ENCODE assay signal across 8 cellular contexts in the genomic region with DNA sequence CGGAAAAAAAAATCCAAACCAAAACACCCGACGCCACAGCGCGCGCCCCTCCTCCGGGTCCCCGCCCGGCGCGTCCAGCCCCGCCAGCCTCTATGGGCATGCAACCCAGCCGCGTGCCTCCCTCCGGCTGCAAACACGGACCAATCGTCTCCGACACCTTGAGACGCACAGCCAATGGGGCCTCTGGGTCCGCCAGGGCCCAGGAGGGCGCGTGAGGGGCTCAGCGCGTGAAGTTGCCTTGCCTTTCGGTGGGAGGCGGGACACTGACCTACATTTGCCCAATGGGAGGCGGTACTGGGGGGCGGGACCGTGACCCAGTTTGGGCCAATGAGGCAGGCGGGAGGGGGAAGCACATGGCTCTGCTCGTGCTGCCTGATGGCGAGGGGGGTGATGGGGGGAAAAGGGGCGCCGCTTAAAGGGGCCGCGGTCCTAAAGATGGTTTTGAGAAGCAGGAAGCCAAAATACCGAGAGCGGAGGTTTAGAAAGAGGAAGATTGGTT. TPM values are rescaled to one million over a fixed set of nuclear protein-coding genes. Genes with fewer than 3 reads are reported as not detected.
DNase-seq lines count a peak whose midpoint lies in the region; ATAC-seq, FAIRE-seq and TF ChIP-seq lines count a peak whose summit lies in the region.

No MANE protein-coding gene starts in this region.

- DNase-seq in AG10803 (ENCODE audit: low read depth): peak; percentile 99
- DNase-seq in NCI-H446 treated with DMSO at 0.1 percent for 48 hours (lab: John Stamatoyannopoulos, UW): peak; percentile 98
- DNase-seq in activated CD4-positive, CD25-positive, alpha-beta regulatory T cell treated with anti-CD3 and anti-CD28 coated beads, Interleukin-2, amount 50 U/mL, for 72 hours: peak; percentile 91
- DNase-seq in cerebellar cortex (ENCODE audit: low spot score): peak; percentile 100
- DNase-seq in kidney: peak; percentile 100
- peak; percentile 97 to 99 for DNase-seq in stimulated activated CD4-positive, alpha-beta T cell treated with anti-CD3 and anti-CD28 coated beads, Interleukin-15, amount 100 ng/mL, for 1 hour (ENCODE audit: low read depth in 1 of 2, low spot score in 1 of 2)

- H3K4me3 ChIP-seq in AG10803 (ENCODE audit: low read length): peak overlapping the region; percentile 72
- peak overlapping the region; percentile 85 to 93 for H3K4me3 ChIP-seq in kidney (ENCODE audit: low read length in 2 of 2)

- peak overlapping the region; percentile 98 to 99 for H3K27ac ChIP-seq in kidney (ENCODE audit: low read depth in 2 of 2, low read length in 2 of 2)

- H3K36me3 ChIP-seq in kidney (ENCODE audit: control insufficient read depth in 1 of 2, insufficient read depth in 2 of 2, low read length in 2 of 2): peaks cover 0 to 2% of the 10 kb centered on the region in 2 donors

- H3K4me1 ChIP-seq in kidney (ENCODE audit: control insufficient read depth in 1 of 2, insufficient read depth in 1 of 2, low read depth in 1 of 2, low read length in 2 of 2): peaks cover 29 to 32% of the 10 kb centered on the region in 2 donors

- no peak for TF ChIP-seq CTCF in AG10803 (conservative IDR thresholded peaks at IDR 0.05; ENCODE audit: low read length)
- TF ChIP-seq CTCF in kidney (IDR thresholded peaks at IDR 0.05; ENCODE audit: borderline replicate concordance, extremely low read depth, insufficient read depth): peak; percentile 14

- ATAC-seq in GM19043 (IDR thresholded peaks at IDR 0.05; ENCODE audit: low read depth, unreplicated experiment) (peak; percentile 66), HG03378 (IDR thresholded peaks at IDR 0.05; ENCODE audit: unreplicated experiment) (peak; percentile 62)

- H3K9me3 ChIP-seq in kidney (ENCODE audit: control insufficient read depth in 1 of 2, low read length in 2 of 2): no peaks in the 10 kb centered on the region

- FAIRE-seq in kidney (lab: Jason Lieb, UNC): peak; percentile 66

- peak overlapping the region; percentile 91 to 94 for H3K9ac ChIP-seq in kidney (ENCODE audit: low read length in 2 of 2)

- intact Hi-C loops in kidney (cut with DNase I): no loop called here

RNA-seq across cellular contexts. Expression of a gene that starts 0.3 kb away (rescaled TPM):
- total RNA-seq in kidney: 14.5 TPM
- polyA plus RNA-seq in kidney (ENCODE audit: insufficient read depth, low read depth, low replicate concordance): 20.4 TPM

RNA-seq across cellular contexts. Expression of a gene that starts 8.5 kb away (rescaled TPM):
- 11.6 TPM for total RNA-seq in kidney
- 42.3 TPM for polyA plus RNA-seq in kidney (ENCODE audit: insufficient read depth, low read depth, low replicate concordance)

RNA-seq across cellular contexts. Expression of a gene that starts 18.2 kb away (rescaled TPM):
- 23.3 TPM for total RNA-seq in kidney
- polyA plus RNA-seq in kidney (ENCODE audit: insufficient read depth, low read depth, low replicate concordance): 37.2 TPM

RNA-seq across cellular contexts. Expression of a gene that starts 18.5 kb away (rescaled TPM):
- total RNA-seq in kidney: 986 TPM
- polyA plus RNA-seq in kidney (ENCODE audit: insufficient read depth, low read depth, low replicate concordance): 1,596 TPM

RNA-seq across cellular contexts. Expression of a gene that starts 22.6 kb away (rescaled TPM):
- 15.9 TPM for total RNA-seq in kidney
- polyA plus RNA-seq in kidney (ENCODE audit: insufficient read depth, low read depth, low replicate concordance): 0.41 TPM

Comparison
In these comparisons a context has a peak if more than half of its experiments do, and no peak if none do; other contexts are left out.
1. Peak in every context shown above with its lines: DNase-seq, ATAC-seq, H3K4me3 ChIP-seq and H3K27ac ChIP-seq.